In genomic region chr18:60010984-60011383, GRCh38 we compare ENCODE assay signal across 30 cellular contexts.
"Had no signal": no experiment of that assay in that cellular context is flagged by ENCODE, and none has a peak within 500 bp of the region (broad histone marks: within the 10 kb centered on the region; RNA-seq: fewer than 3 reads in every experiment).

No MANE protein-coding gene starts in this region.

- H3K27me3 ChIP-seq: adrenal gland, ascending aorta, body of pancreas, brain microvascular endothelial cell, breast epithelium, cardiac muscle cell had no signal

- H3K4me3 ChIP-seq: adrenal gland, ascending aorta, body of pancreas, breast epithelium, cardiac muscle cell had no signal

- H3K27ac ChIP-seq: adrenal gland, ascending aorta, body of pancreas, brain microvascular endothelial cell, breast epithelium, cardiac muscle cell had no signal

- DNase-seq: activated effector memory CD4-positive, alpha-beta T cell treated with anti-CD3 and anti-CD28 coated beads, Interleukin-2, amount 50 U/mL, for 16 hours; activated effector memory CD4-positive, alpha-beta T cell treated with Interleukin-2 at 50 U/mL for 16 hours; activated gamma-delta T cell; activated gamma-delta T cell treated with Interleukin-2 at 50 U/mL for 16 hours; activated naive CD4-positive, alpha-beta T cell; activated naive CD4-positive, alpha-beta T cell treated with anti-CD3 and anti-CD28 coated beads for 36 hours; activated naive CD4-positive, alpha-beta T cell treated with anti-CD3 and anti-CD28 coated beads, Interleukin-2, amount 10 ng/mL, durations not matched to agents 7 days and 5 days; activated naive CD4-positive, alpha-beta T cell treated with anti-CD3 and anti-CD28 coated beads, Interleukin-2, amount 50 U/mL, for 16 hours; activated naive CD4-positive, alpha-beta T cell treated with Interleukin-2 at 50 U/mL for 16 hours; activated naive CD8-positive, alpha-beta T cell treated with anti-CD3 and anti-CD28 coated beads for 36 hours; activated naive CD8-positive, alpha-beta T cell treated with anti-CD3 and anti-CD28 coated beads, Interleukin-2, amount 10 ng/mL, durations not matched to agents 7 days and 5 days; activated naive CD8-positive, alpha-beta T cell treated with anti-CD3 and anti-CD28 coated beads, Interleukin-2, amount 50 U/mL, for 24 hours; activated T-cell treated with anti-CD3 and anti-CD28 coated beads, Interleukin-2, amount 50 U/mL, for 1 hour; activated T-cell treated with anti-CD3 and anti-CD28 coated beads, Interleukin-2, amount 50 U/mL, for 24 hours; activated T-cell treated with anti-CD3 and anti-CD28 coated beads, Interleukin-2, amount 50 U/mL, for 4 hours; activated T-cell treated with anti-CD3 and anti-CD28 coated beads, Interleukin-2, amount 50 U/mL, for 48 hours; activated T-cell treated with anti-CD3 and anti-CD28 coated beads, Interleukin-2, amount 50 U/mL, for 72 hours; adrenal gland; amniotic stem cell; anterior cingulate cortex; aorta; body of pancreas; brain microvascular endothelial cell; central memory CD4-positive, alpha-beta T cell; cerebellar nuclear complex had no signal

- H3K9me3 ChIP-seq: adrenal gland, ascending aorta, body of pancreas, breast epithelium had no signal

- H3K36me3 ChIP-seq: adrenal gland, ascending aorta, brain microvascular endothelial cell, breast epithelium, cardiac muscle cell had no signal

- H3K4me1 ChIP-seq: adrenal gland, ascending aorta, body of pancreas, breast epithelium had no signal

- FAIRE-seq: astrocyte, bronchial epithelial cell had no signal
